19 cellular contexts compared by ENCODE assay signal in the genomic region with DNA sequence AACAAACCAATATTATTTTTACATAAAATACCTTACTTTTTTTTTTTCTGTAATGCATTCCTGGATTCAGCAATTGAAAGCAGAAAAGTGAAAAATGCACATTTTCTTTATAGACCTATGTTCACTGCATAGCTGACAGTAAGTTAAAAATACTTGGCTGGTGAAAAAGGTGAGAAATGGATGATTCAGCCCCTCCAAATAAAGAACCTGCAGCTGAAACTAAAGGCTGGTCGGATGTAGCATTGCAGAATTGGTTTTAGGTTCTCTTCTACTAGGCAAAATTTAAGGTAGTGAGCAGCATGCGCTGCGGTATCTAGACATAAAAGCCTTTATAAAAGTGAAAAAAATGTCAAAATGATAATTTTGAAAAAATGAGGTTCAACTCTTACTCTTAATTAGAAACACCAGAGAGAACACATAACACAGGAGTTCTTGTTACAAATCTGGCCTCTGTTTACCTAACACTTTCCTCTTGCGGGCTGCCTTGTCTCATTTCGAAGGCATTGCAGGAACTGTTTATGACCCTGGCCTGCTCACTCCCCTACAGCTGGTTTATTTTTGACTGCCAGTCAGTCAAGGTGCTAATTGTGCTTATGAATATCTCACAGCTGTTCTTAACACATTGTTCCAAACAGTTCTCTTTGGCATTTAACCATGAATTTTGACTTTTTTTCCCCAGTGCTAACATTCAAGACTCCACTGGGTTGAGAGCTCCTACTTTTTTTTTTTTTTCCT.
DNase-seq lines count a peak whose midpoint lies in the region; ATAC-seq and TF ChIP-seq lines count a peak whose summit lies in the region.
"Had no signal": no experiment of that assay in that cellular context is flagged by ENCODE, and none has a peak within 500 bp of the region (broad histone marks: within the 10 kb centered on the region; RNA-seq: fewer than 3 reads in every experiment).

No MANE protein-coding gene starts in this region.

- H3K9me3 ChIP-seq in MM.1S (replicated peaks; ENCODE audit: insufficient read depth, low read length), result no peaks in the 10 kb centered on the region
- H3K9me3 ChIP-seq: prostate gland, spleen had no signal

- H3K79me2 ChIP-seq in MM.1S (ENCODE audit: low read length), result no peaks in the 10 kb centered on the region

- H3K27ac ChIP-seq in MM.1S (ENCODE audit: low read length), result no peak overlapping the region
- H3K27ac ChIP-seq: prostate gland, VCaP had no signal

- intact Hi-C loops in left cardiac atrium (cut with DNase I), result no loop called here

- H3F3A ChIP-seq in MM.1S (ENCODE audit: insufficient read depth, low read length), result no peaks in the 10 kb centered on the region

- no peak overlapping the region for H3K9ac ChIP-seq in MM.1S (ENCODE audit: low read length)

- peaks cover 17% of the 10 kb centered on the region for H3K4me1 ChIP-seq in MM.1S (ENCODE audit: low read length)
- H3K4me1 ChIP-seq: prostate gland had no signal

- H3K9me2 ChIP-seq in MM.1S (replicated peaks; ENCODE audit: insufficient read depth, low read length), result no peaks in the 10 kb centered on the region

- H3K27me3 ChIP-seq in MM.1S (replicated peaks; ENCODE audit: insufficient read depth, low read length), result no peaks in the 10 kb centered on the region
- H3K27me3 ChIP-seq: spleen had no signal

- DNase-seq in MM.1S, result peak; percentile 59
- DNase-seq in left cardiac atrium, result no peak
- DNase-seq in renal cortical epithelial cell (ENCODE audit: low read depth), result peak; percentile 70
- no peak for DNase-seq in stimulated activated CD4-positive, alpha-beta T cell treated with anti-CD3 and anti-CD28 coated beads, Interleukin-1b, Interleukin-23, amount 100 ng/mL, for 48 hours
- DNase-seq in NCI-H510A (lab: John Stamatoyannopoulos, UW), result no peak
- DNase-seq in NCI-H1436 (lab: John Stamatoyannopoulos, UW), result no peak
- DNase-seq: activated effector memory CD4-positive, alpha-beta T cell treated with anti-CD3 and anti-CD28 coated beads, Interleukin-2, amount 50 U/mL, for 16 hours; CD4-positive, CD25-positive, alpha-beta regulatory T cell; dermis blood vessel endothelial cell; DMS153; foreskin melanocyte; NCI-H1436 treated with DMSO at 0.1 percent for 48 hours; NCI-H226; spleen had no signal

- ATAC-seq in GM21381 (IDR thresholded peaks at IDR 0.05; ENCODE audit: unreplicated experiment) (peak; percentile 60), left cardiac atrium (peak; percentile 71 to 76)
- ATAC-seq: HepG2, Panc1 had no signal

- H2AFZ ChIP-seq in MM.1S (ENCODE audit: low read length), result 0 out of 2 replicates have a peak overlapping the region, but pooled peaks have one; percentile 8

- no peak overlapping the region for H3K4me3 ChIP-seq in MM.1S (ENCODE audit: low read length)
- H3K4me3 ChIP-seq: prostate gland, spleen had no signal

- H3K36me3 ChIP-seq in MM.1S (replicated peaks; ENCODE audit: insufficient read depth, low read length), result no peaks in the 10 kb centered on the region
- H3K36me3 ChIP-seq: prostate gland, spleen had no signal

- H4K20me1 ChIP-seq in MM.1S (ENCODE audit: insufficient read depth, low read length), result no peaks in the 10 kb centered on the region

- no peak for TF ChIP-seq CTCF in MM.1S (IDR thresholded peaks at IDR 0.05; ENCODE audit: low read length)

- peak overlapping the region; percentile 2; the same call in 1 of the 2 replicates for H3K4me2 ChIP-seq in MM.1S (ENCODE audit: low read depth, low read length)

Comparison
In these comparisons a context has a peak if more than half of its experiments do, and no peak if none do; other contexts are left out.
1. DNase-seq: peak in MM.1S (single experiment) and renal cortical epithelial cell (single experiment); none in left cardiac atrium (single experiment), stimulated activated CD4-positive, alpha-beta T cell treated with anti-CD3 and anti-CD28 coated beads, Interleukin-1b, Interleukin-23, amount 100 ng/mL, for 48 hours (single experiment), NCI-H510A (single experiment) and NCI-H1436 (single experiment).